29 cellular contexts compared by ENCODE assay signal in the genomic region with DNA sequence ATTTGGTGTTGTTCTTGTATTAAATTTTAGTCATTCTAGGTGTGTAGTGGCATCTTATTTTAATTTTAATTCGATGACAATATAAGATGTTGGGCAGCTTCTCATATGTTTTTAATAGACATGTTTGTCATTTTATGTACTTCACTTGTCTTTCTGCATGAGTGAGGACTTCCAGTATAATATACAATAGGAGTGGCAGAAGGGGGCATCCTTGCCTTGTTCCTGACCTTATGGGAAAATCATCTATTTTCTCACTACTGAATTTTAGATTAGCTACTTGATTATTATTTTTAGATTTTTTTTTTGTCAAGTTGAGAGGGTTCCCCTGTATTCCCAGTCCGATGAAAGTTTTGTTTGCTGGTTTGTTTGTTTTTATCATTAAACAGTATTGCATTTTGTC.
"Had no signal": no experiment of that assay in that cellular context is flagged by ENCODE, and none has a peak within 500 bp of the region (broad histone marks: within the 10 kb centered on the region; RNA-seq: fewer than 3 reads in every experiment).

No MANE protein-coding gene starts in this region.

- H3K4me3 Mint-ChIP-seq: activated CD4-positive, alpha-beta T cell treated with anti-CD3 and anti-CD28 coated beads, Interleukin-2, amount 10 ng/mL, durations not matched to agents 24 days and 14 days; activated CD8-positive, alpha-beta T cell treated with anti-CD3 and anti-CD28 coated beads, Interleukin-2, amount 10 ng/mL, durations not matched to agents 7 days and 5 days; activated naive CD4-positive, alpha-beta T cell treated with anti-CD3 and anti-CD28 coated beads, Interleukin-2, amount 10 ng/mL, durations not matched to agents 7 days and 5 days; activated naive CD8-positive, alpha-beta T cell; activated naive CD8-positive, alpha-beta T cell treated with anti-CD3 and anti-CD28 coated beads, Interleukin-2, amount 50 U/mL, for 24 hours; activated T-cell treated with anti-CD3 and anti-CD28 coated beads, Interleukin-2, amount 50 U/mL, for 4 hours; central memory CD8-positive, alpha-beta T cell; T-helper 1 cell treated with Interleukin-12 subunit alpha and Interleukin-12 subunit beta and Interleukin-4 antibody, amounts not matched to agents 30 μg/mL and 1 μg/mL, for 36 hours; T-helper 2 cell treated with Interferon-gamma antibody and Interleukin-4, amounts not matched to agents 5 μg/mL and 100 μg/mL, for 36 hours had no signal

- H3K27me3 Mint-ChIP-seq: activated CD4-positive, alpha-beta T cell treated with anti-CD3 and anti-CD28 coated beads, Interleukin-2, amount 10 ng/mL, durations not matched to agents 24 days and 14 days; activated naive CD4-positive, alpha-beta T cell treated with anti-CD3 and anti-CD28 coated beads, Interleukin-2, amount 10 ng/mL, durations not matched to agents 7 days and 5 days; activated naive CD8-positive, alpha-beta T cell; activated naive CD8-positive, alpha-beta T cell treated with anti-CD3 and anti-CD28 coated beads, Interleukin-2, amount 50 U/mL, for 24 hours; central memory CD8-positive, alpha-beta T cell had no signal

- ATAC-seq: activated CD8-positive, alpha-beta T cell treated with anti-CD3 and anti-CD28 coated beads, Interleukin-2, amount 10 ng/mL, durations not matched to agents 7 days and 5 days; activated naive CD8-positive, alpha-beta T cell treated with anti-CD3 and anti-CD28 coated beads, Interleukin-2, amount 50 U/mL, for 24 hours; activated T-cell treated with anti-CD3 and anti-CD28 coated beads, Interleukin-2, amount 50 U/mL, for 4 hours; Panc1 had no signal

- H3K27ac Mint-ChIP-seq: activated CD4-positive, alpha-beta T cell treated with anti-CD3 and anti-CD28 coated beads, Interleukin-2, amount 10 ng/mL, durations not matched to agents 24 days and 14 days; activated CD8-positive, alpha-beta T cell treated with anti-CD3 and anti-CD28 coated beads, Interleukin-2, amount 10 ng/mL, durations not matched to agents 7 days and 5 days; activated naive CD4-positive, alpha-beta T cell treated with anti-CD3 and anti-CD28 coated beads, Interleukin-2, amount 10 ng/mL, durations not matched to agents 7 days and 5 days; activated naive CD8-positive, alpha-beta T cell; activated naive CD8-positive, alpha-beta T cell treated with anti-CD3 and anti-CD28 coated beads, Interleukin-2, amount 50 U/mL, for 24 hours; T-helper 1 cell treated with Interleukin-12 subunit alpha and Interleukin-12 subunit beta and Interleukin-4 antibody, amounts not matched to agents 30 μg/mL and 1 μg/mL, for 36 hours; T-helper 2 cell treated with Interferon-gamma antibody and Interleukin-4, amounts not matched to agents 5 μg/mL and 100 μg/mL, for 36 hours had no signal

- H3K9me3 ChIP-seq: ascending aorta, MG63, SJSA1, SK-N-SH had no signal

- H3K36me3 ChIP-seq: ascending aorta, cardiac muscle cell, MG63, SJSA1 had no signal

- DNase-seq: activated CD4-positive, alpha-beta T cell treated with anti-CD3 and anti-CD28 coated beads, Interleukin-2, amount 10 ng/mL, durations not matched to agents 24 days and 14 days; activated CD4-positive, alpha-beta T cell treated with anti-CD3 and anti-CD28 coated beads, Interleukin-2, amount 50 U/mL, for 4 hours; activated CD8-positive, alpha-beta T cell treated with anti-CD3 and anti-CD28 coated beads, Interleukin-2, amount 10 ng/mL, durations not matched to agents 7 days and 5 days; activated effector memory CD4-positive, alpha-beta T cell treated with Interleukin-2 at 50 U/mL for 16 hours; activated naive CD4-positive, alpha-beta T cell treated with anti-CD3 and anti-CD28 coated beads, Interleukin-2, amount 10 ng/mL, durations not matched to agents 7 days and 5 days; activated naive CD8-positive, alpha-beta T cell treated with anti-CD3 and anti-CD28 coated beads, Interleukin-2, amount 50 U/mL, for 24 hours; activated T-cell treated with anti-CD3 and anti-CD28 coated beads for 4 hours; activated T-cell treated with anti-CD3 and anti-CD28 coated beads, Interleukin-2, amount 50 U/mL, for 4 hours; Karpas-422; MG63; NCI-H1048; NCI-H1105 treated with DMSO at 0.1 percent for 48 hours; NCI-H1436; NCI-H1694 treated with DMSO at 0.1 percent for 48 hours; NCI-H2029; NCI-H345; NCI-H524 treated with DMSO at 0.1 percent for 48 hours; NK-92 treated with Interleukin-12 subunit alpha and Interleukin-12 subunit beta, amount 100 ng/mL, for 24 hours; SHP77 treated with DMSO at 0.1 percent for 48 hours; SK-N-SH had no signal

- H3K9ac ChIP-seq: SK-N-SH had no signal

- H3K27me3 ChIP-seq: ascending aorta, cardiac muscle cell, MG63, SJSA1 had no signal

- H3K36me3 Mint-ChIP-seq: activated naive CD4-positive, alpha-beta T cell treated with anti-CD3 and anti-CD28 coated beads, Interleukin-2, amount 10 ng/mL, durations not matched to agents 7 days and 5 days; activated naive CD8-positive, alpha-beta T cell had no signal

- H3K4me2 ChIP-seq: SK-N-SH had no signal

- H3K4me3 ChIP-seq: ascending aorta, cardiac muscle cell, MG63, SJSA1 had no signal

- FAIRE-seq: TTC549 had no signal

- H3K4me1 Mint-ChIP-seq: activated CD4-positive, alpha-beta T cell treated with anti-CD3 and anti-CD28 coated beads, Interleukin-2, amount 10 ng/mL, durations not matched to agents 24 days and 14 days; activated naive CD4-positive, alpha-beta T cell treated with anti-CD3 and anti-CD28 coated beads, Interleukin-2, amount 10 ng/mL, durations not matched to agents 7 days and 5 days; activated naive CD8-positive, alpha-beta T cell treated with anti-CD3 and anti-CD28 coated beads, Interleukin-2, amount 50 U/mL, for 24 hours; central memory CD8-positive, alpha-beta T cell had no signal

- H3K4me1 ChIP-seq: ascending aorta, SJSA1 had no signal

- H3K27ac ChIP-seq: ascending aorta, cardiac muscle cell, SJSA1 had no signal
